ENCODE assay signal across 11 cellular contexts in the genomic region with DNA sequence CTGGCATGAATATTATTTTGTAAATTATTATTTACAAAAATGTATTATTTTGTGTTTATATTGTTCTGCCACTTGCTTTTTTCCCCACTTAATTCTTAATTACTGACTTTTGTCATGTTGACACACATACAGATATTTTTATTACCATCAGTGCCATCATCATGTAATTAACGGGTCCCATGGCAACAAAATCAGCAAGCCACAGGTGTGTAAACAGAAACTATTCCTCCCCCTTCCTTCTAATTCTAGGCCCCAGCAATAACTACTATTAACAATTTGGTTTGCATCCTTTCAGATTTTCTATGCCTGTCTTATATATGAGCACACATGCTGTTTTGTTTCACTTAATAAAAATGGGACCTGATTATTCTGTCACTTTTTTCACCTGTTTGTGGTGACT. TPM values are rescaled to one million over a fixed set of nuclear protein-coding genes. Genes with fewer than 3 reads are reported as not detected.
DNase-seq lines count a peak whose midpoint lies in the region; ATAC-seq lines count a peak whose summit lies in the region.
"Had no signal": no experiment of that assay in that cellular context is flagged by ENCODE, and none has a peak within 500 bp of the region (broad histone marks: within the 10 kb centered on the region; RNA-seq: fewer than 3 reads in every experiment).

No MANE protein-coding gene starts in this region.

- H3K27me3 Mint-ChIP-seq in activated T-cell treated with anti-CD3 and anti-CD28 coated beads, Interleukin-2, amount 50 U/mL, for 72 hours (ENCODE audit: low read depth) = no peaks in the 10 kb centered on the region
- no peaks in the 10 kb centered on the region for H3K27me3 Mint-ChIP-seq in activated T-helper 2 cell treated with anti-CD3 and anti-CD28 coated beads, Interferon-gamma antibody, Interleukin-2, Interleukin-4, amounts not matched to agents 10 μg/mL and 5 μg/mL and 100 μg/mL, durations not matched to agents 14 hours and 24 hours and 36 hours (ENCODE audit: low read depth)

- no peak for DNase-seq in activated T-cell treated with anti-CD3 and anti-CD28 coated beads, Interleukin-2, amount 50 U/mL, for 72 hours
- no peak for DNase-seq in activated T-cell treated with anti-CD3 and anti-CD28 coated beads, Interleukin-2, amount 50 U/mL, for 48 hours
- DNase-seq in NCI-H2081 (lab: John Stamatoyannopoulos, UW) = peak; percentile 66 to 92
- no peak for DNase-seq in activated T-helper 2 cell treated with anti-CD3 and anti-CD28 coated beads, Interferon-gamma antibody, Interleukin-2, Interleukin-4, amounts not matched to agents 10 μg/mL and 5 μg/mL and 100 μg/mL, durations not matched to agents 14 hours and 24 hours and 36 hours (ENCODE audit: low spot score)
- no peak for DNase-seq in stimulated activated effector memory CD8-positive, alpha-beta T cell treated with anti-CD3 and anti-CD28 coated beads, Interleukin-12 subunit alpha, Interleukin-12 subunit beta, amount 100 ng/mL, for 72 hours (ENCODE audit: low spot score in 2 of 2)
- DNase-seq in Right ventricle myocardium superior = no peak
- DNase-seq: activated gamma-delta T cell, Karpas-422, NCI-H226 had no signal

- H3K36me3 Mint-ChIP-seq in activated T-cell treated with anti-CD3 and anti-CD28 coated beads, Interleukin-2, amount 50 U/mL, for 72 hours (ENCODE audit: insufficient read depth in 2 of 2) = peaks cover 30 to 46% of the 10 kb centered on the region in 2 donors
- H3K36me3 Mint-ChIP-seq in activated T-helper 2 cell treated with anti-CD3 and anti-CD28 coated beads, Interferon-gamma antibody, Interleukin-2, Interleukin-4, amounts not matched to agents 10 μg/mL and 5 μg/mL and 100 μg/mL, durations not matched to agents 14 hours and 24 hours and 36 hours (ENCODE audit: low read depth) = peaks cover 83% of the 10 kb centered on the region
- H3K36me3 Mint-ChIP-seq in stimulated activated effector memory CD8-positive, alpha-beta T cell treated with anti-CD3 and anti-CD28 coated beads, Interleukin-12 subunit alpha, Interleukin-12 subunit beta, amount 100 ng/mL, for 72 hours = peaks cover 100% of the 10 kb centered on the region

- ATAC-seq in activated T-cell treated with anti-CD3 and anti-CD28 coated beads, Interleukin-2, amount 50 U/mL, for 72 hours (replicated peaks in 1 of 2) = no peak
- no peak for ATAC-seq in stimulated activated effector memory CD8-positive, alpha-beta T cell treated with anti-CD3 and anti-CD28 coated beads, Interleukin-12 subunit alpha, Interleukin-12 subunit beta, amount 100 ng/mL, for 72 hours
- ATAC-seq in Right ventricle myocardium superior (ENCODE audit: poor library complexity) (no peak), GM18873 (IDR thresholded peaks at IDR 0.05; ENCODE audit: low FRiP score, unreplicated experiment) (no peak), GM21737 (IDR thresholded peaks at IDR 0.05; ENCODE audit: unreplicated experiment) (no peak)

- intact Hi-C loops in activated T-helper 2 cell treated with anti-CD3 and anti-CD28 coated beads, Interferon-gamma antibody, Interleukin-2, Interleukin-4, amounts not matched to agents 10 μg/mL and 5 μg/mL and 100 μg/mL, durations not matched to agents 14 hours and 24 hours and 36 hours (cut with micrococcal nuclease) = no loop called here
- intact Hi-C loops in Right ventricle myocardium superior (cut with DNase I) = no loop called here

- no peak overlapping the region for H3K4me3 Mint-ChIP-seq in activated T-cell treated with anti-CD3 and anti-CD28 coated beads, Interleukin-2, amount 50 U/mL, for 72 hours
- no peak overlapping the region for H3K4me3 Mint-ChIP-seq in activated T-helper 2 cell treated with anti-CD3 and anti-CD28 coated beads, Interferon-gamma antibody, Interleukin-2, Interleukin-4, amounts not matched to agents 10 μg/mL and 5 μg/mL and 100 μg/mL, durations not matched to agents 14 hours and 24 hours and 36 hours (ENCODE audit: low read depth)
- H3K4me3 Mint-ChIP-seq in stimulated activated effector memory CD8-positive, alpha-beta T cell treated with anti-CD3 and anti-CD28 coated beads, Interleukin-12 subunit alpha, Interleukin-12 subunit beta, amount 100 ng/mL, for 72 hours = no peak overlapping the region

- peaks cover 53% of the 10 kb centered on the region for H3K4me1 Mint-ChIP-seq in activated T-cell treated with anti-CD3 and anti-CD28 coated beads, Interleukin-2, amount 50 U/mL, for 72 hours (ENCODE audit: low read depth)
- peaks cover 26% of the 10 kb centered on the region for H3K4me1 Mint-ChIP-seq in activated T-helper 2 cell treated with anti-CD3 and anti-CD28 coated beads, Interferon-gamma antibody, Interleukin-2, Interleukin-4, amounts not matched to agents 10 μg/mL and 5 μg/mL and 100 μg/mL, durations not matched to agents 14 hours and 24 hours and 36 hours (ENCODE audit: low read depth)
- peaks cover 63% of the 10 kb centered on the region for H3K4me1 Mint-ChIP-seq in stimulated activated effector memory CD8-positive, alpha-beta T cell treated with anti-CD3 and anti-CD28 coated beads, Interleukin-12 subunit alpha, Interleukin-12 subunit beta, amount 100 ng/mL, for 72 hours

- peak overlapping the region; percentile 52 for H3K27ac Mint-ChIP-seq in activated T-cell treated with anti-CD3 and anti-CD28 coated beads, Interleukin-2, amount 50 U/mL, for 72 hours
- peak overlapping the region; percentile 4 for H3K27ac Mint-ChIP-seq in activated T-helper 2 cell treated with anti-CD3 and anti-CD28 coated beads, Interferon-gamma antibody, Interleukin-2, Interleukin-4, amounts not matched to agents 10 μg/mL and 5 μg/mL and 100 μg/mL, durations not matched to agents 14 hours and 24 hours and 36 hours
- H3K27ac Mint-ChIP-seq in stimulated activated effector memory CD8-positive, alpha-beta T cell treated with anti-CD3 and anti-CD28 coated beads, Interleukin-12 subunit alpha, Interleukin-12 subunit beta, amount 100 ng/mL, for 72 hours = peak overlapping the region; percentile 64

- H3K9me3 Mint-ChIP-seq in activated T-cell treated with anti-CD3 and anti-CD28 coated beads, Interleukin-2, amount 50 U/mL, for 72 hours = no peaks in the 10 kb centered on the region
- no peaks in the 10 kb centered on the region for H3K9me3 Mint-ChIP-seq in activated T-helper 2 cell treated with anti-CD3 and anti-CD28 coated beads, Interferon-gamma antibody, Interleukin-2, Interleukin-4, amounts not matched to agents 10 μg/mL and 5 μg/mL and 100 μg/mL, durations not matched to agents 14 hours and 24 hours and 36 hours
- H3K9me3 Mint-ChIP-seq in stimulated activated effector memory CD8-positive, alpha-beta T cell treated with anti-CD3 and anti-CD28 coated beads, Interleukin-12 subunit alpha, Interleukin-12 subunit beta, amount 100 ng/mL, for 72 hours = no peaks in the 10 kb centered on the region

RNA-seq across cellular contexts. Expression of a gene that starts 29.3 kb away (rescaled TPM):
- total RNA-seq in activated T-cell treated with anti-CD3 and anti-CD28 coated beads, Interleukin-2, amount 50 U/mL, for 72 hours = 100 to 1,000 TPM; 235 to 288 TPM
- 171 and 182 TPM in 2 replicates for total RNA-seq in activated T-helper 2 cell treated with anti-CD3 and anti-CD28 coated beads, Interferon-gamma antibody, Interleukin-2, Interleukin-4, amounts not matched to agents 10 μg/mL and 5 μg/mL and 100 μg/mL, durations not matched to agents 14 hours and 24 hours and 36 hours
- total RNA-seq in Right ventricle myocardium superior = 27.6 TPM

Comparison
In these comparisons a context has a peak if more than half of its experiments do, and no peak if none do; other contexts are left out.
1. DNase-seq: peak in NCI-H2081 (2 of 2); none in activated T-cell treated with anti-CD3 and anti-CD28 coated beads, Interleukin-2, amount 50 U/mL, for 72 hours (0 of 2), activated T-cell treated with anti-CD3 and anti-CD28 coated beads, Interleukin-2, amount 50 U/mL, for 48 hours (0 of 2), activated T-helper 2 cell treated with anti-CD3 and anti-CD28 coated beads, Interferon-gamma antibody, Interleukin-2, Interleukin-4, amounts not matched to agents 10 μg/mL and 5 μg/mL and 100 μg/mL, durations not matched to agents 14 hours and 24 hours and 36 hours (single experiment), stimulated activated effector memory CD8-positive, alpha-beta T cell treated with anti-CD3 and anti-CD28 coated beads, Interleukin-12 subunit alpha, Interleukin-12 subunit beta, amount 100 ng/mL, for 72 hours (0 of 2) and Right ventricle myocardium superior (single experiment).
2. H3K27ac Mint-ChIP-seq: peak in every context shown above with its lines; median percentile 64 in stimulated activated effector memory CD8-positive, alpha-beta T cell treated with anti-CD3 and anti-CD28 coated beads, Interleukin-12 subunit alpha, Interleukin-12 subunit beta, amount 100 ng/mL, for 72 hours; 52 in activated T-cell treated with anti-CD3 and anti-CD28 coated beads, Interleukin-2, amount 50 U/mL, for 72 hours; 4 in activated T-helper 2 cell treated with anti-CD3 and anti-CD28 coated beads, Interferon-gamma antibody, Interleukin-2, Interleukin-4, amounts not matched to agents 10 μg/mL and 5 μg/mL and 100 μg/mL, durations not matched to agents 14 hours and 24 hours and 36 hours.